In the genomic region with DNA sequence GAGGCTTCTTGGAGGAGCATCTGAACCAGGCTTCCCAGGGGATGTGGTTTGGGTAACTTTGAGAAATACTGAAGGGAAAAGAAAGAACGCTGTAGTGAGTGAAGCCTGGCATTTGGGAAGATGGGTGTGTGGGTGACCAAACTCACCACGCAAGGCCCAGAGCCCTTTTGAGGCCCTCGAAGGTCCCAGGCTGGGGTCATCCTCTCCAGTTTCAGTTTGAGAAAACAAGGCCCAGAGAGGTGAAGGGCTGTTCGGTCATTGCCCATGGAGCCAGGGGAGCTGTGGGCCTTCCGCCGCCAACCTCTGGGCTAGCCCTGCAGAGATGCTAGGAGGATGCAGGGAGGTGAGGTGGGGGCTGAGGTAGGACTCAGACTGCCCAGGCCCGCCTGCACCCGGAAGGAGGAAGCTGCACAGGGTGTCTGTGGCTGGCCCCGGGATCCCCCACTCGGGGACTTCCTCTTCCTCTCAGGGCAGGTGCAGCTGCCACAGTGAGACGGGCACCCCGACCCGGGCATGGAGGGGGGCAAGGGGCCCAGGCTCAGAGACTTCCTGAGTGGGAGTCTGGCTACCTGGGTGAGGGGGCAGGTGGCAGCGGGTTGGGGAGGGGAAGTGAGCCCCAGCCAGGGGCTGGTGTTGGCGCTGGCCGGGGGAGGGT, we compare ENCODE assay signal across 9 cellular contexts. TPM values are rescaled to one million over a fixed set of nuclear protein-coding genes. Genes with fewer than 3 reads are reported as not detected.
DNase-seq lines count a peak whose midpoint lies in the region; ATAC-seq, FAIRE-seq and TF ChIP-seq lines count a peak whose summit lies in the region.
"Had no signal": no experiment of that assay in that cellular context is flagged by ENCODE, and none has a peak within 500 bp of the region (broad histone marks: within the 10 kb centered on the region; RNA-seq: fewer than 3 reads in every experiment).

A gene with protein sequence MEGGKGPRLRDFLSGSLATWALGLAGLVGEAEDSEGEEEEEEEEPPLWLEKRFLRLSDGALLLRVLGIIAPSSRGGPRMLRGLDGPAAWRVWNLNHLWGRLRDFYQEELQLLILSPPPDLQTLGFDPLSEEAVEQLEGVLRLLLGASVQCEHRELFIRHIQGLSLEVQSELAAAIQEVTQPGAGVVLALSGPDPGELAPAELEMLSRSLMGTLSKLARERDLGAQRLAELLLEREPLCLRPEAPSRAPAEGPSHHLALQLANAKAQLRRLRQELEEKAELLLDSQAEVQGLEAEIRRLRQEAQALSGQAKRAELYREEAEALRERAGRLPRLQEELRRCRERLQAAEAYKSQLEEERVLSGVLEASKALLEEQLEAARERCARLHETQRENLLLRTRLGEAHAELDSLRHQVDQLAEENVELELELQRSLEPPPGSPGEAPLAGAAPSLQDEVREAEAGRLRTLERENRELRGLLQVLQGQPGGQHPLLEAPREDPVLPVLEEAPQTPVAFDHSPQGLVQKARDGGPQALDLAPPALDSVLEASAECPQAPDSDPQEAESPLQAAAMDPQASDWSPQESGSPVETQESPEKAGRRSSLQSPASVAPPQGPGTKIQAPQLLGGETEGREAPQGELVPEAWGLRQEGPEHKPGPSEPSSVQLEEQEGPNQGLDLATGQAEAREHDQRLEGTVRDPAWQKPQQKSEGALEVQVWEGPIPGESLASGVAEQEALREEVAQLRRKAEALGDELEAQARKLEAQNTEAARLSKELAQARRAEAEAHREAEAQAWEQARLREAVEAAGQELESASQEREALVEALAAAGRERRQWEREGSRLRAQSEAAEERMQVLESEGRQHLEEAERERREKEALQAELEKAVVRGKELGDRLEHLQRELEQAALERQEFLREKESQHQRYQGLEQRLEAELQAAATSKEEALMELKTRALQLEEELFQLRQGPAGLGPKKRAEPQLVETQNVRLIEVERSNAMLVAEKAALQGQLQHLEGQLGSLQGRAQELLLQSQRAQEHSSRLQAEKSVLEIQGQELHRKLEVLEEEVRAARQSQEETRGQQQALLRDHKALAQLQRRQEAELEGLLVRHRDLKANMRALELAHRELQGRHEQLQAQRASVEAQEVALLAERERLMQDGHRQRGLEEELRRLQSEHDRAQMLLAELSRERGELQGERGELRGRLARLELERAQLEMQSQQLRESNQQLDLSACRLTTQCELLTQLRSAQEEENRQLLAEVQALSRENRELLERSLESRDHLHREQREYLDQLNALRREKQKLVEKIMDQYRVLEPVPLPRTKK (N-terminal part only) (plus strand): TSS at position 451 of the 655 bp plus-strand sequence. CDS start 63 bp downstream, at position 514.

- no peaks in the 10 kb centered on the region for H3F3A ChIP-seq in Loucy (ENCODE audit: low read depth)

- H3K4me2 ChIP-seq in Loucy (ENCODE audit: low read depth, low read length, poor library complexity, severe bottlenecking) = peak within 1 kb of the TSS; percentile 82
- H3K4me2 ChIP-seq: A549 had no signal

- H3K36me3 ChIP-seq in Loucy (ENCODE audit: insufficient read depth, low read length) = no peaks in the 10 kb centered on the region

- peak within 1 kb of the TSS; percentile 74 for H2AFZ ChIP-seq in Loucy (ENCODE audit: low read length)

- ATAC-seq in GM21381 (IDR thresholded peaks at IDR 0.05; ENCODE audit: unreplicated experiment) = peak; percentile 52

- no peaks in the 10 kb centered on the region for H3K9me2 ChIP-seq in Loucy (replicated peaks; ENCODE audit: low read depth, low read length)

- TF ChIP-seq CTCF in Loucy (conservative IDR thresholded peaks at IDR 0.05; ENCODE audit: low read length) = no peak

- H3K9ac ChIP-seq in Loucy (ENCODE audit: low read depth, low read length, poor library complexity, severe bottlenecking) = peak within 1 kb of the TSS; percentile 86

- H3K4me1 ChIP-seq in Loucy (ENCODE audit: insufficient read depth, low read length, poor library complexity, severe bottlenecking) = peaks cover 13% of the 10 kb centered on the region

- no peak for FAIRE-seq in frontal cortex (lab: Jason Lieb, UNC)
- FAIRE-seq: A549 had no signal

- H3K4me3 ChIP-seq in Loucy (ENCODE audit: low read length, poor library complexity, severe bottlenecking) = peak within 1 kb of the TSS; percentile 92
- H3K4me3 ChIP-seq: A549 had no signal

- no peaks in the 10 kb centered on the region for H3K9me3 ChIP-seq in Loucy (ENCODE audit: insufficient read depth, low read depth, low read length)
- H3K9me3 ChIP-seq: A549 had no signal

- DNase-seq in AML-193 (lab: John Stamatoyannopoulos, UW) (peak; percentile 63 to 73), head of caudate nucleus (peak in 33 of 42 donors; percentile 26 to 67 (median 44)), frontal cortex (ENCODE audit: low spot score in 2 of 2) (no peak), amniotic stem cell (lab: John Stamatoyannopoulos, UW) (no peak)
- DNase-seq in activated CD8-positive, alpha-beta memory T cell treated with anti-CD3 and anti-CD28 coated beads for 1 hour (ENCODE audit: extremely low read depth in 1 of 2, low read depth in 1 of 2) = peak; percentile 55 to 75
- DNase-seq in stimulated activated CD4-positive, alpha-beta T cell treated with anti-CD3 and anti-CD28 coated beads, Interleukin-2, amount 100 ng/mL, for 24 hours = peak; percentile 81 to 84

- H4K20me1 ChIP-seq in Loucy (ENCODE audit: insufficient read depth, low read length, poor library complexity, severe bottlenecking) = peaks cover 22% of the 10 kb centered on the region

- intact Hi-C loops in head of caudate nucleus (cut with DNase I) = no loop called here

- H3K27me3 ChIP-seq in Loucy (ENCODE audit: insufficient read depth, low read length, poor library complexity, severe bottlenecking) = no peaks in the 10 kb centered on the region

- H3K79me2 ChIP-seq in Loucy (ENCODE audit: insufficient read depth, low read length) = peaks cover 21% of the 10 kb centered on the region; the same call in 1 of the 2 replicates

RNA-seq across cellular contexts. Expression of the gene that starts here (rescaled TPM):
- 0.82 TPM for total RNA-seq in frontal cortex

Comparison
In these comparisons a context has a peak if more than half of its experiments do, and no peak if none do; other contexts are left out.
1. DNase-seq: peak in AML-193 (2 of 2), activated CD8-positive, alpha-beta memory T cell treated with anti-CD3 and anti-CD28 coated beads for 1 hour (2 of 2), head of caudate nucleus (33 of 42) and stimulated activated CD4-positive, alpha-beta T cell treated with anti-CD3 and anti-CD28 coated beads, Interleukin-2, amount 100 ng/mL, for 24 hours (2 of 2); none in frontal cortex (0 of 2) and amniotic stem cell (single experiment).